In genomic region chr7:38507379-38507778, GRCh38 we compare ENCODE assay signal across 22 cellular contexts.
"Had no signal": no experiment of that assay in that cellular context is flagged by ENCODE, and none has a peak within 500 bp of the region (broad histone marks: within the 10 kb centered on the region; RNA-seq: fewer than 3 reads in every experiment).

No MANE protein-coding gene starts in this region.

- H3K27me3 ChIP-seq: body of pancreas, esophagus squamous epithelium, right atrium auricular region, transverse colon had no signal

- ATAC-seq: activated naive CD8-positive, alpha-beta T cell treated with anti-CD3 and anti-CD28 coated beads, Interleukin-2, amount 50 U/mL, for 24 hours; activated T-cell treated with anti-CD3 and anti-CD28 coated beads, Interleukin-2, amount 50 U/mL, for 4 hours; left lung; lower lobe of right lung; natural killer cell; T-helper 17 cell; WTC11 had no signal

- H3K4me3 ChIP-seq: body of pancreas, esophagus squamous epithelium, left lung, lower lobe of right lung, right atrium auricular region, transverse colon had no signal

- H3K9me3 ChIP-seq: body of pancreas, esophagus squamous epithelium, left lung, lower lobe of right lung, right atrium auricular region, transverse colon had no signal

- H3K4me1 ChIP-seq: body of pancreas, esophagus squamous epithelium, left lung, lower lobe of right lung, right atrium auricular region, transverse colon had no signal

- H3K27me3 Mint-ChIP-seq: activated naive CD4-positive, alpha-beta T cell treated with anti-CD3 and anti-CD28 coated beads, Interleukin-2, amount 50 U/mL, for 24 hours had no signal

- H3K4me1 Mint-ChIP-seq: activated CD4-positive, alpha-beta memory T cell treated with anti-CD3 and anti-CD28 coated beads, Interleukin-2, amount 10 ng/mL, durations not matched to agents 7 days and 5 days; activated CD4-positive, alpha-beta T cell treated with anti-CD3 and anti-CD28 coated beads, Interleukin-2, amount 10 ng/mL, durations not matched to agents 7 days and 5 days; activated naive CD4-positive, alpha-beta T cell treated with anti-CD3 and anti-CD28 coated beads, Interleukin-2, amount 50 U/mL, for 24 hours; activated naive CD8-positive, alpha-beta T cell treated with anti-CD3 and anti-CD28 coated beads, Interleukin-2, amount 50 U/mL, for 24 hours; T-helper 17 cell; WTC11 had no signal

- H3K9me3 Mint-ChIP-seq: activated CD4-positive, alpha-beta T cell treated with anti-CD3 and anti-CD28 coated beads, Interleukin-2, amount 10 ng/mL, durations not matched to agents 7 days and 5 days; activated naive CD8-positive, alpha-beta T cell treated with anti-CD3 and anti-CD28 coated beads, Interleukin-2, amount 50 U/mL, for 24 hours; activated T-cell treated with anti-CD3 and anti-CD28 coated beads, Interleukin-2, amount 50 U/mL, for 4 hours; activated T-helper 2 cell treated with anti-CD3 and anti-CD28 coated beads, Interferon-gamma antibody, Interleukin-2, Interleukin-4, amounts not matched to agents 10 μg/mL and 5 μg/mL and 100 μg/mL, durations not matched to agents 14 hours and 24 hours and 36 hours; natural killer cell; WTC11 had no signal

- DNase-seq: activated CD4-positive, alpha-beta memory T cell treated with anti-CD3 and anti-CD28 coated beads, Interleukin-2, amount 10 ng/mL, durations not matched to agents 7 days and 5 days; activated CD4-positive, alpha-beta T cell treated with anti-CD3 and anti-CD28 coated beads for 1 hour; activated CD4-positive, alpha-beta T cell treated with anti-CD3 and anti-CD28 coated beads, Interleukin-2, amount 10 ng/mL, durations not matched to agents 7 days and 5 days; activated naive CD8-positive, alpha-beta T cell treated with anti-CD3 and anti-CD28 coated beads, Interleukin-2, amount 50 U/mL, for 24 hours; activated T-cell treated with anti-CD3 and anti-CD28 coated beads, Interleukin-2, amount 50 U/mL, for 4 hours; effector CD8-positive, alpha-beta T cell; esophagus squamous epithelium; foreskin melanocyte; kidney glomerular epithelial cell; left lung; lower lobe of right lung; mesendoderm; natural killer cell; stimulated activated naive CD4-positive, alpha-beta T cell; T-helper 17 cell; T1000; transverse colon had no signal

- H3K36me3 ChIP-seq: esophagus squamous epithelium, left lung, lower lobe of right lung, right atrium auricular region, transverse colon had no signal

- H3K4me3 Mint-ChIP-seq: activated CD4-positive, alpha-beta memory T cell treated with anti-CD3 and anti-CD28 coated beads, Interleukin-2, amount 10 ng/mL, durations not matched to agents 7 days and 5 days; activated CD4-positive, alpha-beta T cell treated with anti-CD3 and anti-CD28 coated beads, Interleukin-2, amount 10 ng/mL, durations not matched to agents 7 days and 5 days; activated naive CD4-positive, alpha-beta T cell treated with anti-CD3 and anti-CD28 coated beads, Interleukin-2, amount 50 U/mL, for 24 hours; activated naive CD8-positive, alpha-beta T cell treated with anti-CD3 and anti-CD28 coated beads, Interleukin-2, amount 50 U/mL, for 24 hours; activated T-cell treated with anti-CD3 and anti-CD28 coated beads, Interleukin-2, amount 50 U/mL, for 4 hours; natural killer cell; T-helper 17 cell; WTC11 had no signal

- H3K27ac Mint-ChIP-seq: activated CD4-positive, alpha-beta memory T cell treated with anti-CD3 and anti-CD28 coated beads, Interleukin-2, amount 10 ng/mL, durations not matched to agents 7 days and 5 days; activated CD4-positive, alpha-beta T cell treated with anti-CD3 and anti-CD28 coated beads, Interleukin-2, amount 10 ng/mL, durations not matched to agents 7 days and 5 days; activated naive CD4-positive, alpha-beta T cell treated with anti-CD3 and anti-CD28 coated beads, Interleukin-2, amount 50 U/mL, for 24 hours; activated naive CD8-positive, alpha-beta T cell treated with anti-CD3 and anti-CD28 coated beads, Interleukin-2, amount 50 U/mL, for 24 hours; activated T-helper 2 cell treated with anti-CD3 and anti-CD28 coated beads, Interferon-gamma antibody, Interleukin-2, Interleukin-4, amounts not matched to agents 10 μg/mL and 5 μg/mL and 100 μg/mL, durations not matched to agents 14 hours and 24 hours and 36 hours; natural killer cell; T-helper 17 cell; WTC11 had no signal

- H3K36me3 Mint-ChIP-seq: activated naive CD4-positive, alpha-beta T cell treated with anti-CD3 and anti-CD28 coated beads, Interleukin-2, amount 50 U/mL, for 24 hours; natural killer cell; WTC11 had no signal
